6 cellular contexts compared by ENCODE assay signal in the genomic region with DNA sequence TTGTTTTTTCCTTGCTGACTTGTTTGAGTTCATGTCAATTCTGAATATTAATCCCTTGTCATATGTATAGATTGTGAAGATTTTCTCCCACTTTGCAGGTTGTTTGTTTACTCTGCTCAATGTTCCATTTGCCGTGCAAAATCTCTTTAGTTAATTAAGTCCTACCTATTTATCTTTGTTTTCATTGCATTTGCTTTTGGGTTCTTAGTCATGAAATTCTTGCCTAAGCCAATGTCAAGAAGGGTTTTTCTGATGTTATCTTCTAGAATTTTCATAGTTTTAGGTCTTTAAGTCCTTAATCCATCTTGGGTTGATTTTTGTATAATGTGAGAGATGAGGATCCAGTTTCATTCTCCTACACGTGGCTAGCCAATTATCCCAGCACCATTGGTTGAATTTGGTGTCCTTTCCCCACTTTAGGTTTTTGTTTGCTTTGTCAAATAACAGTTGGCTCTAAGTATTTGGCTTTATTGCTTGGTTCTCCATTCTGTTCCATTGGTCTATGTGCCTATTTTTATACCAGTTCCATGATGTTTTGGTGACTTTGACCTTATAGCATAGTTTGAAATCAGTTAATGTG.
"Had no signal": no experiment of that assay in that cellular context is flagged by ENCODE, and none has a peak within 500 bp of the region (broad histone marks: within the 10 kb centered on the region; RNA-seq: fewer than 3 reads in every experiment).

No MANE protein-coding gene starts in this region.

- FAIRE-seq: HepG2, HTR-8/SVneo, K562 had no signal

- DNase-seq: IMR-90, KBM-7, KG1 had no signal
